Comparison of ENCODE assay signal across 12 cellular contexts in the genomic region with DNA sequence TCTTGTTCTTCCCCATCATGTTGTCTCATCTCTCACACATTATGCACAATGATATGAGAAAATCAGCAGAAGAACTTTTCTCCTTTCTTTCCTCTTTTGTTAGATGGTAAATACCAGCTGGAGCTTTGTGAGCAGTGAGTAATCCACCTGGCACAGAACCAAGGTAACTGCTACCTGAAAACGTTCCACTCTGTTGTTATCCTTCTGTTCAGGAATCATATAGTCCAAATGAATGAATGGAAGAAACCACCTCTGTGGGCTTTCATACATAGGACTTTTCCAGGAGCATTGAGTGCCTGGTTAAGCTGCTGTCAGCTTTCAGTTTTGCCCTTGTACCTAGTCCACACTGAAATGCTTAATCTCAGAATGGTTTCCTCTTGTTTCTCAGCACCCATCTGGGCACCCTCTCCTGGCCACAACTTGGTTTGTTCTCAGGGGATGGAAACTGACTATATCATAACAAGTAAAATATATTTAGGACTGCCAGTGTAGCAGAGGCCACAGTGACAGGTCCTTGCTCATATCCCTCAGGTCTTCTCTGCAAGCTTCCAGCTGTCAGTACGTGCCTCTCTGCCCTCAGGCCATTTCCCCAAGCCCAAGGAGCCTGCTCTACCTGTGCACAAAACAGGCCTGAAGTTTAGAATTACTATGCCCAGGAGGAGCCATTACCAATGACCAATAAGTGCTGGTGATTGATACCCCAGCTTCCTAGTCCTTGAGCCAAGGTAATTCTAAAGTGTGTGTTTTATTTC. TPM values are rescaled to one million over a fixed set of nuclear protein-coding genes. Genes with fewer than 3 reads are reported as not detected.
DNase-seq lines count a peak whose midpoint lies in the region; ATAC-seq and TF ChIP-seq lines count a peak whose summit lies in the region.
"Had no signal": no experiment of that assay in that cellular context is flagged by ENCODE, and none has a peak within 500 bp of the region (broad histone marks: within the 10 kb centered on the region; RNA-seq: fewer than 3 reads in every experiment).

No MANE protein-coding gene starts in this region.

- H3K36me3 ChIP-seq in prostate gland = no peaks in the 10 kb centered on the region

- H3K4me3 ChIP-seq in prostate gland (no peak overlapping the region), foreskin fibroblast (ENCODE audit: low read depth in 1 of 2, low read length in 2 of 2) (no peak overlapping the region)

- H3K4me1 Mint-ChIP-seq in activated CD4-positive, alpha-beta T cell treated with anti-CD3 and anti-CD28 coated beads, Interleukin-2, amount 10 ng/mL, durations not matched to agents 7 days and 5 days = no peaks in the 10 kb centered on the region

- no peak overlapping the region for H3K4me3 Mint-ChIP-seq in activated CD4-positive, alpha-beta T cell treated with anti-CD3 and anti-CD28 coated beads, Interleukin-2, amount 10 ng/mL, durations not matched to agents 7 days and 5 days
- H3K4me3 Mint-ChIP-seq: activated CD8-positive, alpha-beta T cell treated with anti-CD3 and anti-CD28 coated beads, Interleukin-2, amount 10 ng/mL, durations not matched to agents 7 days and 5 days; CD14-positive monocyte; T-helper 2 cell treated with Interferon-gamma antibody and Interleukin-4, amounts not matched to agents 5 μg/mL and 100 μg/mL, for 36 hours had no signal

- no peak overlapping the region for H3K27ac Mint-ChIP-seq in activated CD4-positive, alpha-beta T cell treated with anti-CD3 and anti-CD28 coated beads, Interleukin-2, amount 10 ng/mL, durations not matched to agents 7 days and 5 days
- H3K27ac Mint-ChIP-seq: activated CD8-positive, alpha-beta T cell treated with anti-CD3 and anti-CD28 coated beads, Interleukin-2, amount 10 ng/mL, durations not matched to agents 7 days and 5 days; CD14-positive monocyte; T-helper 2 cell treated with Interferon-gamma antibody and Interleukin-4, amounts not matched to agents 5 μg/mL and 100 μg/mL, for 36 hours had no signal

- no peaks in the 10 kb centered on the region for H3K36me3 Mint-ChIP-seq in activated CD4-positive, alpha-beta T cell treated with anti-CD3 and anti-CD28 coated beads, Interleukin-2, amount 10 ng/mL, durations not matched to agents 7 days and 5 days (ENCODE audit: low read depth)
- H3K36me3 Mint-ChIP-seq: CD14-positive monocyte had no signal

- WGBS in prostate gland = 27% methylated on average over 2 of the region's 2 CpGs

- intact Hi-C loops in prostate gland (cut with DNase I) = no loop called here

- no peaks in the 10 kb centered on the region for H3K9me3 Mint-ChIP-seq in activated CD4-positive, alpha-beta T cell treated with anti-CD3 and anti-CD28 coated beads, Interleukin-2, amount 10 ng/mL, durations not matched to agents 7 days and 5 days
- H3K9me3 Mint-ChIP-seq: T-helper 2 cell treated with Interferon-gamma antibody and Interleukin-4, amounts not matched to agents 5 μg/mL and 100 μg/mL, for 36 hours had no signal

- H3K27me3 ChIP-seq in prostate gland (replicated peaks; ENCODE audit: insufficient read depth) = no peaks in the 10 kb centered on the region

- H3K4me1 ChIP-seq in prostate gland (replicated peaks) = no peaks in the 10 kb centered on the region

- no peaks in the 10 kb centered on the region for H3K9me3 ChIP-seq in prostate gland

- no peak for TF ChIP-seq POLR2A in prostate gland (IDR thresholded peaks at IDR 0.05)

- no peak overlapping the region for H3K27ac ChIP-seq in prostate gland

- POLR2A ChIA-PET in activated CD4-positive, alpha-beta T cell treated with anti-CD3 and anti-CD28 coated beads, Interleukin-2, amount 10 ng/mL, durations not matched to agents 7 days and 5 days (lab: Charles Lee) = no interaction called here

- TF ChIP-seq CTCF in prostate gland (IDR thresholded peaks at IDR 0.05) (no peak), foreskin fibroblast (IDR thresholded peaks at IDR 0.05; ENCODE audit: low read depth, low read length) (no peak)

- ATAC-seq in GM21737 (IDR thresholded peaks at IDR 0.05; ENCODE audit: unreplicated experiment) (no peak), GM21723 (IDR thresholded peaks at IDR 0.05; ENCODE audit: unreplicated experiment) (no peak)
- ATAC-seq: activated CD8-positive, alpha-beta T cell treated with anti-CD3 and anti-CD28 coated beads, Interleukin-2, amount 10 ng/mL, durations not matched to agents 7 days and 5 days had no signal

- no peaks in the 10 kb centered on the region for H3K27me3 Mint-ChIP-seq in activated CD4-positive, alpha-beta T cell treated with anti-CD3 and anti-CD28 coated beads, Interleukin-2, amount 10 ng/mL, durations not matched to agents 7 days and 5 days

- CTCF ChIA-PET in activated CD4-positive, alpha-beta T cell treated with anti-CD3 and anti-CD28 coated beads, Interleukin-2, amount 10 ng/mL, durations not matched to agents 7 days and 5 days (lab: Charles Lee) = interaction anchor here (0.6 kb wide), 1 partner anchor 20 kb away, joined by 3 read pairs; no protein-coding TSS in a partner anchor

- DNase-seq in HCEC 1CT (peak; percentile 26), NCI-H2196 treated with DMSO at 0.1 percent for 48 hours (lab: John Stamatoyannopoulos, UW; ENCODE audit: unreplicated experiment) (peak; percentile 2), dermis microvascular lymphatic vessel endothelial cell (ENCODE audit: low read depth in 2 of 2) (peak; percentile 24 to 85), prostate gland (ENCODE audit: low spot score) (peak; percentile 64), foreskin fibroblast (no peak)
- no peak for DNase-seq in activated CD4-positive, alpha-beta T cell treated with anti-CD3 and anti-CD28 coated beads, Interleukin-2, amount 10 ng/mL, durations not matched to agents 7 days and 5 days
- DNase-seq: activated CD8-positive, alpha-beta T cell treated with anti-CD3 and anti-CD28 coated beads, Interleukin-2, amount 10 ng/mL, durations not matched to agents 7 days and 5 days; activated naive CD4-positive, alpha-beta T cell had no signal

RNA-seq across cellular contexts. Expression of a gene that starts 23.5 kb away (rescaled TPM):
- total RNA-seq in dermis microvascular lymphatic vessel endothelial cell (35.8 and 48.0 TPM in 2 replicates), prostate gland (10 to 100 TPM; 23.5 to 31.1 TPM)
- total RNA-seq in activated CD4-positive, alpha-beta T cell treated with anti-CD3 and anti-CD28 coated beads, Interleukin-2, amount 10 ng/mL, durations not matched to agents 7 days and 5 days = 10 to 100 TPM; 37.6 to 46.1 TPM

Comparison
In these comparisons a context has a peak if more than half of its experiments do, and no peak if none do; other contexts are left out.
1. DNase-seq: peak in HCEC 1CT (single experiment), NCI-H2196 treated with DMSO at 0.1 percent for 48 hours (single experiment), dermis microvascular lymphatic vessel endothelial cell (2 of 2) and prostate gland (single experiment); none in foreskin fibroblast (0 of 2) and activated CD4-positive, alpha-beta T cell treated with anti-CD3 and anti-CD28 coated beads, Interleukin-2, amount 10 ng/mL, durations not matched to agents 7 days and 5 days (single experiment).